In genomic region chr5:180438785-180439780, GRCh38 we compare ENCODE assay signal across 20 cellular contexts. TPM values are rescaled to one million over a fixed set of nuclear protein-coding genes. Genes with fewer than 3 reads are reported as not detected.
DNase-seq lines count a peak whose midpoint lies in the region; ATAC-seq, FAIRE-seq and TF ChIP-seq lines count a peak whose summit lies in the region.
"Had no signal": no experiment of that assay in that cellular context is flagged by ENCODE, and none has a peak within 500 bp of the region (broad histone marks: within the 10 kb centered on the region; RNA-seq: fewer than 3 reads in every experiment).

No MANE protein-coding gene starts in this region.

- H4K20me1 ChIP-seq in HepG2 (ENCODE audit: insufficient read depth, low read length) = no peaks in the 10 kb centered on the region
- H4K20me1 ChIP-seq: BLaER1 treated with 17β-estradiol and CSF1 and Interleukin-3, amounts not matched to agents 10 nM and 100 nM had no signal

- no peak for TF ChIP-seq POLR2A in HepG2 (IDR thresholded peaks at IDR 0.05; ENCODE audit: insufficient read depth in 1 of 2, low read depth in 2 of 2, low read length in 2 of 2)

- H3K27me3 ChIP-seq in HepG2 (ENCODE audit: control insufficient read depth in 1 of 2, insufficient read depth in 2 of 2, low read length in 2 of 2) (peaks cover 0 to 7% of the 10 kb centered on the region in 2 experiments; a peak in 3 of 5 replicates), upper lobe of right lung (peaks cover 4% of the 10 kb centered on the region), HAP-1 (ENCODE audit: low read depth) (no peaks in the 10 kb centered on the region)
- H3K27me3 ChIP-seq: BLaER1 treated with 17β-estradiol and CSF1 and Interleukin-3, amounts not matched to agents 10 nM and 100 nM had no signal

- no peak for FAIRE-seq in HepG2 (lab: Jason Lieb, UNC)
- FAIRE-seq: H1, RCC 7860 had no signal

- H3K27ac ChIP-seq in HepG2 (ENCODE audit: extremely low read length, insufficient read depth, low read length) (no peak overlapping the region), upper lobe of right lung (no peak overlapping the region)
- H3K27ac ChIP-seq: BLaER1 treated with 17β-estradiol and CSF1 and Interleukin-3, amounts not matched to agents 10 nM and 100 nM; SJSA1 had no signal

- ATAC-seq in HepG2 (peak; percentile 28; the same call in 1 of the 3 replicates), upper lobe of right lung (no peak)
- ATAC-seq: CD8-positive, alpha-beta T cell; Right ventricle myocardium inferior had no signal

- H2AFZ ChIP-seq in HepG2 (ENCODE audit: low read length) = no peak overlapping the region

- H3K4me1 ChIP-seq in HepG2 (ENCODE audit: insufficient read depth, low read length) (peaks cover 7% of the 10 kb centered on the region; the same call in 1 of the 2 replicates), upper lobe of right lung (no peaks in the 10 kb centered on the region), HAP-1 (no peaks in the 10 kb centered on the region)
- H3K4me1 ChIP-seq: SJSA1 had no signal

- H3K36me3 ChIP-seq in HepG2 (replicated peaks in 1 of 2; ENCODE audit: control insufficient read depth in 1 of 2, insufficient read depth in 2 of 2, low read length in 2 of 2) (no peaks in the 10 kb centered on the region), upper lobe of right lung (no peaks in the 10 kb centered on the region), HAP-1 (replicated peaks) (no peaks in the 10 kb centered on the region)
- H3K36me3 ChIP-seq: BLaER1 treated with 17β-estradiol and CSF1 and Interleukin-3, amounts not matched to agents 10 nM and 100 nM; SJSA1 had no signal

- H3K4me3 ChIP-seq in HepG2 (replicated peaks in 1 of 3; ENCODE audit: insufficient read depth in 1 of 3, low read depth in 2 of 3, low read length in 3 of 3) (no peak overlapping the region), upper lobe of right lung (no peak overlapping the region), HAP-1 (no peak overlapping the region)
- H3K4me3 ChIP-seq: BLaER1 treated with 17β-estradiol and CSF1 and Interleukin-3, amounts not matched to agents 10 nM and 100 nM; SJSA1 had no signal

- no peak overlapping the region for H3K9ac ChIP-seq in HepG2 (ENCODE audit: insufficient read depth, low read depth, low read length)
- H3K9ac ChIP-seq: BLaER1 treated with 17β-estradiol and CSF1 and Interleukin-3, amounts not matched to agents 10 nM and 100 nM had no signal

- TF ChIP-seq CTCF in HepG2 (CRISPR knock-in tag; IDR thresholded peaks at IDR 0.05) (no peak), upper lobe of right lung (IDR thresholded peaks at IDR 0.05) (no peak)

- intact Hi-C loops in HepG2 (cut with micrococcal nuclease; ENCODE audit: unreplicated experiment) = no loop called here
- intact Hi-C loops in upper lobe of right lung (cut with DNase I) = no loop called here

- H3K9me3 ChIP-seq in HepG2 (ENCODE audit: low read length) (no peaks in the 10 kb centered on the region), upper lobe of right lung (no peaks in the 10 kb centered on the region), HAP-1 (no peaks in the 10 kb centered on the region)

- POLR2A ChIA-PET in HepG2 (lab: Yijun Ruan, JAX) = no interaction called here

- TF ChIP-seq RAD21 in HepG2 (CRISPR knock-in tag; IDR thresholded peaks at IDR 0.05) = no peak

- TF ChIP-seq EP300 in HepG2 (IDR thresholded peaks at IDR 0.05; ENCODE audit: low read depth in 2 of 2, low read length in 2 of 2) = no peak
- TF ChIP-seq EP300 in HepG2 (CRISPR knock-in tag; IDR thresholded peaks at IDR 0.05; ENCODE audit: borderline replicate concordance) = no peak

- BruUV-seq in HepG2 (replicated peaks; lab: Mats Ljungman, UMichigan) = no TSS peak

- no peaks in the 10 kb centered on the region for H3K79me2 ChIP-seq in HepG2 (ENCODE audit: insufficient read depth, low read length)

- H3K4me2 ChIP-seq in HepG2 (ENCODE audit: low read depth, low read length) = no peak overlapping the region

- in situ Hi-C loops in HepG2 (cut with HindIII; ENCODE audit: extremely low pct_ligation_motif_present, low pct_unique_long_range_greater_than_20kb) = no loop called here
- in situ Hi-C loops in HAP-1 (cut with MboI; ENCODE audit: low sequenced_read_pairs) = no loop called here

- CTCF ChIA-PET in HepG2 (lab: Yijun Ruan, JAX; ENCODE audit: low intra/inter-chr PET ratio, low total read pairs) = no interaction called here

- WGBS in HepG2 (ENCODE audit: low lambda C conversion rate) = 52% methylated on average over 22 of the region's 26 CpGs

- DNase-seq in ELF-1 (ENCODE audit: low read depth, low spot score) (peak; percentile 85), NCI-H69 (lab: John Stamatoyannopoulos, UW) (peak; percentile 18), HepG2 (ENCODE audit: low spot score) (no peak), upper lobe of right lung (peak; percentile 73), ecto neural progenitor cell (ENCODE audit: low spot score) (no peak), HAP-1 (ENCODE audit: low spot score in 2 of 2) (no peak), NCI-H2227 (lab: John Stamatoyannopoulos, UW; ENCODE audit: unreplicated experiment) (no peak)
- DNase-seq: ACHN; CD8-positive, alpha-beta T cell; GDM1; NCI-H1092 treated with DMSO at 0.1 percent for 48 hours; NCI-H146; NCI-H2029 treated with DMSO at 0.1 percent for 48 hours; NCI-H2171; NCI-H524 treated with DMSO at 0.1 percent for 48 hours had no signal

TF ChIP-seq in HepG2, 621 proteins besides CTCF, POLR2A, EP300 and RAD21:
- TF ChIP-seq ZNF550 (CRISPR knock-in tag; IDR thresholded peaks at IDR 0.05; ENCODE audit: borderline replicate concordance) (no peak), CSRNP2 (CRISPR knock-in tag; conservative IDR thresholded peaks at IDR 0.05; ENCODE audit: low read depth) (no peak), ZNF33B (CRISPR knock-in tag; IDR thresholded peaks at IDR 0.05) (no peak), ZNF564 (CRISPR knock-in tag; IDR thresholded peaks at IDR 0.05) (peak; percentile 91; the same call in 1 of the 2 replicates), ZSCAN25 (CRISPR knock-in tag; IDR thresholded peaks at IDR 0.05) (no peak), ZSCAN21 (CRISPR knock-in tag; IDR thresholded peaks at IDR 0.05; ENCODE audit: borderline replicate concordance) (no peak), MED8 (CRISPR knock-in tag; IDR thresholded peaks at IDR 0.05; ENCODE audit: insufficient replicate concordance) (no peak)

RNA-seq across cellular contexts. Expression of gene CNOT6, which starts 55.1 kb away (rescaled TPM):
- total RNA-seq in HepG2 (2016; rRNA removed; fragmentation: Illumina TruSeq; extraction: Trizol) (8.8 and 20.9 TPM in 2 replicates), upper lobe of right lung (21.7 TPM)
- total RNA-seq in HepG2 (2016; cell fraction: cytosol; rRNA removed; fragmentation: Illumina TruSeq; extraction: Trizol; ENCODE audit: low read depth) = 4.0 and 5.8 TPM in 2 replicates
- total RNA-seq in HepG2 (2016; cell fraction: insoluble cytoplasmic fraction; rRNA removed; fragmentation: Illumina TruSeq; extraction: Trizol) = 8.8 and 21.7 TPM in 2 replicates
- 12.3 and 13.7 TPM in 2 replicates for total RNA-seq in HepG2 (2016; cell fraction: membrane; rRNA removed; fragmentation: Illumina TruSeq; extraction: Trizol)
- 13.5 and 15.2 TPM in 2 replicates for total RNA-seq in HepG2 (2016; cell fraction: nucleus; rRNA removed; fragmentation: Illumina TruSeq; extraction: Trizol)
- 8.2 and 9.1 TPM in 2 replicates for polyA plus RNA-seq in HepG2 (2011; rRNA removed)
- polyA plus RNA-seq in HepG2 (2011; cell fraction: cytosol; rRNA removed) = 4.1 and 6.7 TPM in 2 replicates
- 4.3 and 5.9 TPM in 2 replicates for polyA plus RNA-seq in HepG2 (2011; cell fraction: nucleus; rRNA removed)
- polyA plus RNA-seq in HepG2 (2012) = 9.5 and 13.5 TPM in 2 replicates
- polyA plus RNA-seq in HepG2 (2016; cell fraction: cytosol; fragmentation: Illumina TruSeq; extraction: Trizol; ENCODE audit: low read depth) = 1.5 and 2.1 TPM in 2 replicates
- polyA plus RNA-seq in HepG2 (2016; cell fraction: insoluble cytoplasmic fraction; fragmentation: Illumina TruSeq; extraction: Trizol; ENCODE audit: low read depth) = 22.1 and 25.0 TPM in 2 replicates
- 8.3 and 8.5 TPM in 2 replicates for polyA plus RNA-seq in HepG2 (2016; cell fraction: membrane; fragmentation: Illumina TruSeq; extraction: Trizol; ENCODE audit: low read depth)
- 17.3 and 18.4 TPM in 2 replicates for polyA plus RNA-seq in HepG2 (2016; cell fraction: nucleus; fragmentation: Illumina TruSeq; extraction: Trizol; ENCODE audit: insufficient read depth, low read depth)
- polyA minus RNA-seq in HepG2 (2011; rRNA and poly(A)+ RNA removed; ENCODE audit: low replicate concordance) = 7.4 and 18.7 TPM in 2 replicates
- 8.8 and 11.2 TPM in 2 replicates for polyA minus RNA-seq in HepG2 (2011; cell fraction: cytosol; rRNA and poly(A)+ RNA removed)
- 13.7 and 17.5 TPM in 2 replicates for polyA minus RNA-seq in HepG2 (2011; cell fraction: nucleus; rRNA and poly(A)+ RNA removed)

Comparison
In these comparisons a context has a peak if more than half of its experiments do, and no peak if none do; other contexts are left out.
1. DNase-seq: peak in ELF-1 (single experiment), NCI-H69 (single experiment) and upper lobe of right lung (single experiment); none in HepG2 (single experiment), ecto neural progenitor cell (single experiment), HAP-1 (0 of 2) and NCI-H2227 (single experiment).